In genomic region chr1:98502937-98503336, GRCh38 we compare ENCODE assay signal across 18 cellular contexts.
DNase-seq lines count a peak whose midpoint lies in the region; ATAC-seq and TF ChIP-seq lines count a peak whose summit lies in the region.
"Had no signal": no experiment of that assay in that cellular context is flagged by ENCODE, and none has a peak within 500 bp of the region (broad histone marks: within the 10 kb centered on the region; RNA-seq: fewer than 3 reads in every experiment).

No MANE protein-coding gene starts in this region.

- H3K9me3 ChIP-seq in HUES6 (ENCODE audit: control insufficient read depth, insufficient read depth, low read depth, low read length) (peaks cover 7% of the 10 kb centered on the region; the same call in 1 of the 2 replicates), iPS DF 6.9 (ENCODE audit: control insufficient read depth, insufficient read depth, low read length) (no peaks in the 10 kb centered on the region), adrenal gland (replicated peaks in 1 of 3) (no peaks in the 10 kb centered on the region)

- H3K4me3 ChIP-seq in HUES6 (ENCODE audit: low read depth, low read length) (no peak overlapping the region), iPS DF 6.9 (ENCODE audit: low read length) (no peak overlapping the region), adrenal gland (no peak overlapping the region)
- H3K4me3 ChIP-seq: BLaER1, K562 had no signal

- H3K27me3 ChIP-seq in HUES6 (ENCODE audit: control insufficient read depth, insufficient read depth, low read length) (no peaks in the 10 kb centered on the region), iPS DF 6.9 (ENCODE audit: control insufficient read depth, insufficient read depth, low read length) (no peaks in the 10 kb centered on the region), adrenal gland (no peaks in the 10 kb centered on the region)
- H3K27me3 ChIP-seq: BLaER1 had no signal

- no peak overlapping the region for H3K4me3 Mint-ChIP-seq in WTC11
- H3K4me3 Mint-ChIP-seq: CD4-positive, CD25-positive, alpha-beta regulatory T cell; HFFc6 had no signal

- ATAC-seq in WTC11 (peak; percentile 75), GM19455 (IDR thresholded peaks at IDR 0.05; ENCODE audit: unreplicated experiment) (no peak)
- ATAC-seq: K562 had no signal

- no peak overlapping the region for H3K9ac ChIP-seq in HUES6 (ENCODE audit: low read length)
- H3K9ac ChIP-seq: BLaER1 had no signal

- H3K9me3 Mint-ChIP-seq in WTC11, result peaks cover 59% of the 10 kb centered on the region

- H3K4me1 ChIP-seq in HUES6 (ENCODE audit: control insufficient read depth, insufficient read depth, low read length) (peaks cover 18% of the 10 kb centered on the region; the same call in 1 of the 2 replicates), iPS DF 6.9 (ENCODE audit: control insufficient read depth, insufficient read depth, low read length) (0 out of 2 replicates have a peak, but pooled peaks cover 2% of the 10 kb centered on the region), adrenal gland (replicated peaks in 1 of 2) (no peaks in the 10 kb centered on the region)
- H3K4me1 ChIP-seq: BLaER1 had no signal

- peaks cover 42% of the 10 kb centered on the region for H3K4me1 Mint-ChIP-seq in WTC11
- H3K4me1 Mint-ChIP-seq: CD4-positive, CD25-positive, alpha-beta regulatory T cell had no signal

- H3K27me3 Mint-ChIP-seq in WTC11 (ENCODE audit: low read depth), result peaks cover 11% of the 10 kb centered on the region
- H3K27me3 Mint-ChIP-seq: CD4-positive, CD25-positive, alpha-beta regulatory T cell had no signal

- CTCF ChIA-PET in WTC11 (lab: Charles Lee), result interaction anchor here (1.5 kb wide), 1 partner anchor 35 kb away, joined by 7 read pairs; no protein-coding TSS in a partner anchor

- TF ChIP-seq CTCF in WTC11 (IDR thresholded peaks at IDR 0.05), result no peak
- TF ChIP-seq CTCF in adrenal gland (IDR thresholded peaks at IDR 0.05), result no peak

- no peak for TF ChIP-seq POLR2A in adrenal gland (IDR thresholded peaks at IDR 0.05)

- H3K27ac ChIP-seq in HUES6 (ENCODE audit: low read depth, low read length) (peak overlapping the region; percentile 89), iPS DF 6.9 (ENCODE audit: low read length) (no peak overlapping the region), adrenal gland (no peak overlapping the region)
- H3K27ac ChIP-seq: BLaER1 had no signal

- POLR2A ChIA-PET in WTC11 (lab: Charles Lee), result no interaction called here

- peaks cover 42% of the 10 kb centered on the region for H3K36me3 Mint-ChIP-seq in WTC11
- H3K36me3 Mint-ChIP-seq: CD4-positive, CD25-positive, alpha-beta regulatory T cell had no signal

- DNase-seq in COR-L47 (lab: John Stamatoyannopoulos, UW), result peak; percentile 38
- DNase-seq in WTC11 (ENCODE audit: low spot score), result no peak
- DNase-seq in iPS DF 6.9 (ENCODE audit: low read depth, low spot score), result peak; percentile 29
- DNase-seq in G401 (ENCODE audit: low spot score), result no peak
- no peak for DNase-seq in GDM1 (lab: John Stamatoyannopoulos, UW)
- DNase-seq in adrenal gland, result no peak
- DNase-seq: 8988T; AML-193; CD4-positive, CD25-positive, alpha-beta regulatory T cell; DMS153; DND-41; GOT3; HCEC 1CT; HFFc6 had no signal

- in situ Hi-C loops in G401 (cut with HindIII; ENCODE audit: low sequenced_read_pairs), result no loop called here

- no peak overlapping the region for H3K27ac Mint-ChIP-seq in WTC11
- H3K27ac Mint-ChIP-seq: CD4-positive, CD25-positive, alpha-beta regulatory T cell; HFFc6 had no signal

- intact Hi-C loops in adrenal gland (cut with DNase I), result no loop called here

- no peaks in the 10 kb centered on the region for H3K36me3 ChIP-seq in HUES6 (ENCODE audit: control insufficient read depth, insufficient read depth, low read length)
- no peaks in the 10 kb centered on the region for H3K36me3 ChIP-seq in iPS DF 6.9 (ENCODE audit: control insufficient read depth, insufficient read depth, low read length)
- no peaks in the 10 kb centered on the region for H3K36me3 ChIP-seq in adrenal gland (replicated peaks in 1 of 2)
- H3K36me3 ChIP-seq: BLaER1 had no signal

TF ChIP-seq in WTC11, 78 proteins besides CTCF, POLR2A, EP300 and RAD21:
- TF ChIP-seq CREM (CRISPR knock-in tag; IDR thresholded peaks at IDR 0.05) (no peak), MAX (CRISPR knock-in tag; IDR thresholded peaks at IDR 0.05) (no peak), ZNF263 (CRISPR knock-in tag; IDR thresholded peaks at IDR 0.05; ENCODE audit: low read depth) (no peak), E2F5 (CRISPR knock-in tag; IDR thresholded peaks at IDR 0.05) (no peak), ZSCAN18 (CRISPR knock-in tag; IDR thresholded peaks at IDR 0.05) (no peak), USF1 (CRISPR knock-in tag; IDR thresholded peaks at IDR 0.05) (no peak)

Comparison
In these comparisons a context has a peak if more than half of its experiments do, and no peak if none do; other contexts are left out.
1. DNase-seq: peak in COR-L47 (single experiment) and iPS DF 6.9 (single experiment); none in WTC11 (single experiment), G401 (single experiment), GDM1 (single experiment) and adrenal gland (0 of 7).